Comparison of ENCODE assay signal across 14 cellular contexts in the genomic region with DNA sequence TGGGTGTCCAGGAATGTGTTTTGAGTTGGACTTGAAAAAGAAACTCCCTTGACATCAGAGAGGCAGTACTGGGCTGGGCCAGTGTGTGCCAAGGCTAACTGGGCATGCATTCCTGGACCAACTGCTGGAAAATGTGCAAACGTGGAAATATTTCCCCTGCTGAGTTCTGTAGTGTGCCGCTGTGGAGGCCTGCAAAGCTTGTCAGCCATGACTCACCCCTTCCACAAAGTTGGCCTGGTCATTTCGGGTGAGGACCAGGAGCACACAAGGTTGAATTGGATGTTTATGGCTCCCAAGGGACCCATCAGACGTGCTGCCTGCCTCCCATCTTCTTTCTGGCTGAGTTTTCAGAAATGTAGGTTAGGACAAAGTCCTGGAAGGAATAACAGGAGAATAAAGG.
DNase-seq lines count a peak whose midpoint lies in the region; ATAC-seq and TF ChIP-seq lines count a peak whose summit lies in the region.
"Had no signal": no experiment of that assay in that cellular context is flagged by ENCODE, and none has a peak within 500 bp of the region (broad histone marks: within the 10 kb centered on the region; RNA-seq: fewer than 3 reads in every experiment).

No MANE protein-coding gene starts in this region.

- no peak for ATAC-seq in GM19467 (IDR thresholded peaks at IDR 0.05; ENCODE audit: unreplicated experiment)

- H3K27me3 ChIP-seq in SJSA1 (replicated peaks), result 0 out of 2 replicates have a peak, but pooled peaks cover 4% of the 10 kb centered on the region
- no peaks in the 10 kb centered on the region for H3K27me3 ChIP-seq in Caco-2 (replicated peaks; ENCODE audit: control insufficient read depth, insufficient read depth, low read length)

- H3K4me3 Mint-ChIP-seq in Caco-2 (ENCODE audit: unreplicated experiment), result no peak overlapping the region
- H3K4me3 Mint-ChIP-seq: mesothelial cell of epicardium had no signal

- CTCF ChIA-PET in Caco-2 (lab: Charles Lee), result interaction anchor here (0.8 kb wide), 1 partner anchor 19 kb away, joined by 3 read pairs; no protein-coding TSS in a partner anchor

- TF ChIP-seq CTCF in fibroblast of the aortic adventitia (IDR thresholded peaks at IDR 0.05; ENCODE audit: insufficient read depth, low read length) (no peak), GM10266 (IDR thresholded peaks at IDR 0.05; ENCODE audit: control insufficient read depth, insufficient read depth, low read depth, missing control alignments) (no peak), Caco-2 (IDR thresholded peaks at IDR 0.05; ENCODE audit: insufficient read depth in 1 of 2, low read depth in 1 of 2, low read length in 1 of 2, severe bottlenecking in 1 of 2, unreplicated experiment in 1 of 2) (no peak)

- H3K9me3 Mint-ChIP-seq in Caco-2 (ENCODE audit: unreplicated experiment), result no peaks in the 10 kb centered on the region
- H3K9me3 Mint-ChIP-seq: mesothelial cell of epicardium had no signal

- H3K4me3 ChIP-seq in SJSA1 (no peak overlapping the region), fibroblast of the aortic adventitia (ENCODE audit: low read depth, low read length) (no peak overlapping the region), skeletal muscle cell (ENCODE audit: low read depth, low read length) (no peak overlapping the region), Caco-2 (ENCODE audit: low read depth, low read length) (no peak overlapping the region)
- H3K4me3 ChIP-seq: breast epithelium had no signal

- H3K27me3 Mint-ChIP-seq in Caco-2 (ENCODE audit: insufficient read depth, unreplicated experiment), result no peaks in the 10 kb centered on the region

- H3K27ac Mint-ChIP-seq in Caco-2 (ENCODE audit: unreplicated experiment), result no peak overlapping the region
- H3K27ac Mint-ChIP-seq: mesothelial cell of epicardium had no signal

- POLR2A ChIA-PET in Caco-2 (lab: Charles Lee), result no interaction called here

- H3K4me1 Mint-ChIP-seq in Caco-2 (ENCODE audit: low read depth, unreplicated experiment), result no peaks in the 10 kb centered on the region

- BruUV-seq in Caco-2 (replicated peaks; lab: Mats Ljungman, UMichigan), result no TSS peak

- no peak overlapping the region; the same call in 1 of the 2 replicates for H3K27ac ChIP-seq in SJSA1
- H3K27ac ChIP-seq: breast epithelium had no signal

- H3K9me3 ChIP-seq in SJSA1 (replicated peaks) (no peaks in the 10 kb centered on the region), Caco-2 (no peaks in the 10 kb centered on the region)
- H3K9me3 ChIP-seq: breast epithelium had no signal

- H3K4me1 ChIP-seq in SJSA1 (replicated peaks) (peaks cover 12% of the 10 kb centered on the region), Caco-2 (no peaks in the 10 kb centered on the region)
- H3K4me1 ChIP-seq: breast epithelium had no signal

- intact Hi-C loops in Caco-2 (cut with micrococcal nuclease; ENCODE audit: unreplicated experiment), result no loop called here

- H3K36me3 Mint-ChIP-seq in Caco-2 (ENCODE audit: insufficient read depth, unreplicated experiment), result peaks cover 4% of the 10 kb centered on the region
- H3K36me3 Mint-ChIP-seq: mesothelial cell of epicardium had no signal

- no peaks in the 10 kb centered on the region for H3K36me3 ChIP-seq in SJSA1
- H3K36me3 ChIP-seq in Caco-2 (ENCODE audit: control insufficient read depth, insufficient read depth, low read length), result no peaks in the 10 kb centered on the region
- H3K36me3 ChIP-seq: breast epithelium had no signal

- DNase-seq in EL (peak; percentile 87), SJSA1 (ENCODE audit: low read depth in 1 of 2, low spot score in 2 of 2) (peak; percentile 59 to 83), fibroblast of the aortic adventitia (ENCODE audit: low read depth) (peak; percentile 93), skeletal muscle cell (ENCODE audit: low read depth) (peak; percentile 90), NCI-H510A (lab: John Stamatoyannopoulos, UW) (no peak), GM10266 (ENCODE audit: extremely low spot score) (no peak), Caco-2 (no peak)
- DNase-seq: activated CD8-positive, alpha-beta memory T cell treated with anti-CD3 and anti-CD28 coated beads, Interleukin-2, amount 50 U/mL, for 4 hours; DMS79; NCI-H1092 treated with DMSO at 0.1 percent for 48 hours; T-helper 9 cell had no signal

Comparison
In these comparisons a context has a peak if more than half of its experiments do, and no peak if none do; other contexts are left out.
1. DNase-seq: peak in EL (single experiment), SJSA1 (2 of 2), fibroblast of the aortic adventitia (single experiment) and skeletal muscle cell (single experiment); none in NCI-H510A (single experiment), GM10266 (single experiment) and Caco-2 (0 of 2).